1 cellular context compared by ENCODE assay signal in genomic region chr6:33585403-33586107, GRCh38.
TF ChIP-seq lines count a peak whose summit lies in the region.

No MANE protein-coding gene starts in this region.

TF ChIP-seq in SK-N-SH, 30 proteins besides CTCF, POLR2A, EP300 and RAD21 (continued from another document):
- TF ChIP-seq, protein P1, sequence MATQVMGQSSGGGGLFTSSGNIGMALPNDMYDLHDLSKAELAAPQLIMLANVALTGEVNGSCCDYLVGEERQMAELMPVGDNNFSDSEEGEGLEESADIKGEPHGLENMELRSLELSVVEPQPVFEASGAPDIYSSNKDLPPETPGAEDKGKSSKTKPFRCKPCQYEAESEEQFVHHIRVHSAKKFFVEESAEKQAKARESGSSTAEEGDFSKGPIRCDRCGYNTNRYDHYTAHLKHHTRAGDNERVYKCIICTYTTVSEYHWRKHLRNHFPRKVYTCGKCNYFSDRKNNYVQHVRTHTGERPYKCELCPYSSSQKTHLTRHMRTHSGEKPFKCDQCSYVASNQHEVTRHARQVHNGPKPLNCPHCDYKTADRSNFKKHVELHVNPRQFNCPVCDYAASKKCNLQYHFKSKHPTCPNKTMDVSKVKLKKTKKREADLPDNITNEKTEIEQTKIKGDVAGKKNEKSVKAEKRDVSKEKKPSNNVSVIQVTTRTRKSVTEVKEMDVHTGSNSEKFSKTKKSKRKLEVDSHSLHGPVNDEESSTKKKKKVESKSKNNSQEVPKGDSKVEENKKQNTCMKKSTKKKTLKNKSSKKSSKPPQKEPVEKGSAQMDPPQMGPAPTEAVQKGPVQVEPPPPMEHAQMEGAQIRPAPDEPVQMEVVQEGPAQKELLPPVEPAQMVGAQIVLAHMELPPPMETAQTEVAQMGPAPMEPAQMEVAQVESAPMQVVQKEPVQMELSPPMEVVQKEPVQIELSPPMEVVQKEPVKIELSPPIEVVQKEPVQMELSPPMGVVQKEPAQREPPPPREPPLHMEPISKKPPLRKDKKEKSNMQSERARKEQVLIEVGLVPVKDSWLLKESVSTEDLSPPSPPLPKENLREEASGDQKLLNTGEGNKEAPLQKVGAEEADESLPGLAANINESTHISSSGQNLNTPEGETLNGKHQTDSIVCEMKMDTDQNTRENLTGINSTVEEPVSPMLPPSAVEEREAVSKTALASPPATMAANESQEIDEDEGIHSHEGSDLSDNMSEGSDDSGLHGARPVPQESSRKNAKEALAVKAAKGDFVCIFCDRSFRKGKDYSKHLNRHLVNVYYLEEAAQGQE (IDR thresholded peaks at IDR 0.05; ENCODE audit: low read depth, low read length) = 0 out of 2 replicates have a peak, but pooled peaks have one; percentile 6
